24 cellular contexts compared by ENCODE assay signal in the genomic region with DNA sequence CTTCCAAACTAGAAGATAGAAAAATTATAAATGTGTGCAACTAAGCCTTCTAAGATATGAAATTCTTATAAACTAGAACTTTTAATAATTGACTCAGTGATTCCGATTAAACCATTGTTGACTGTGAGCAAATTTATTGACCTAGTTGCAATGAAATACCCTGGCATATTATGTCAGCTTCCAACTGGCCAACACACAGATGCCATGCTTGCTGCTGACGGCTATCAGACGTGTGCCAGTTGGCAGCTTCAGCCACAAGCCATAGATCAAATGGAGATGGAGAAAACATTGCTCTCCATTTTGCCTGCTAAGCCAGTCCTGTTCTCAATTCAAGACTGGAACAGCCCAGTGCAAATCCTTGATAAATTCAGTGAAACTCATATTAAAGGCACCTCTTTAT.
DNase-seq lines count a peak whose midpoint lies in the region; ATAC-seq and TF ChIP-seq lines count a peak whose summit lies in the region.
"Had no signal": no experiment of that assay in that cellular context is flagged by ENCODE, and none has a peak within 500 bp of the region (broad histone marks: within the 10 kb centered on the region; RNA-seq: fewer than 3 reads in every experiment).

No MANE protein-coding gene starts in this region.

- no peaks in the 10 kb centered on the region for H3K9me2 ChIP-seq in hepatocyte (replicated peaks; ENCODE audit: insufficient read depth)

- intact Hi-C loops in stomach (cut with DNase I; ENCODE audit: low total_unique reads), result no loop called here

- no peak for TF ChIP-seq POLR2A in stomach (IDR thresholded peaks at IDR 0.05)
- TF ChIP-seq POLR2A in GM18505 (IDR thresholded peaks at IDR 0.05; ENCODE audit: borderline replicate concordance, extremely low read depth, insufficient read depth, insufficient read length), result no peak

- H3K79me2 ChIP-seq in osteoblast (ENCODE audit: insufficient read depth, low read length), result no peaks in the 10 kb centered on the region
- H3K79me2 ChIP-seq in hepatocyte, result no peaks in the 10 kb centered on the region

- H3K36me3 ChIP-seq in stomach, result no peaks in the 10 kb centered on the region
- H3K36me3 ChIP-seq in osteoblast (ENCODE audit: insufficient read depth, low read length), result no peaks in the 10 kb centered on the region
- no peaks in the 10 kb centered on the region for H3K36me3 ChIP-seq in hepatocyte (replicated peaks; ENCODE audit: insufficient read depth, low read depth)
- H3K36me3 ChIP-seq: BLaER1, SJSA1 had no signal

- no peak overlapping the region for H3K4me3 ChIP-seq in stomach
- no peak overlapping the region for H3K4me3 ChIP-seq in osteoblast (ENCODE audit: insufficient read depth, low read length)
- no peak overlapping the region for H3K4me3 ChIP-seq in hepatocyte
- H3K4me3 ChIP-seq: BLaER1, SJSA1 had no signal

- H3K27ac ChIP-seq in stomach, result no peak overlapping the region
- no peak overlapping the region for H3K27ac ChIP-seq in osteoblast (ENCODE audit: low read depth, low read length)
- H3K27ac ChIP-seq in hepatocyte, result no peak overlapping the region
- H3K27ac ChIP-seq: 22Rv1, BLaER1, HL-60, SJSA1 had no signal

- H2AFZ ChIP-seq in osteoblast (ENCODE audit: low read length), result no peak overlapping the region
- no peak overlapping the region for H2AFZ ChIP-seq in hepatocyte

- no peaks in the 10 kb centered on the region for H4K20me1 ChIP-seq in osteoblast (ENCODE audit: insufficient read depth, low read length)
- H4K20me1 ChIP-seq in hepatocyte (ENCODE audit: insufficient read depth, poor library complexity, severe bottlenecking), result no peaks in the 10 kb centered on the region
- H4K20me1 ChIP-seq: BLaER1 had no signal

- peak; percentile 45 for DNase-seq in DMS 273 (lab: John Stamatoyannopoulos, UW; ENCODE audit: unreplicated experiment)
- no peak for DNase-seq in DMS 273 treated with DMSO at 0.1 percent for 48 hours (lab: John Stamatoyannopoulos, UW)
- peak; percentile 91 for DNase-seq in NCI-H446 treated with DMSO at 0.1 percent for 48 hours (lab: John Stamatoyannopoulos, UW)
- DNase-seq in left lobe of liver (ENCODE audit: low spot score), result peak; percentile 85
- DNase-seq in stomach, result peak; percentile 38
- no peak for DNase-seq in osteoblast (ENCODE audit: insufficient read length, low spot score, missing footprints)
- no peak for DNase-seq in hepatocyte (ENCODE audit: low spot score)
- DNase-seq: ACHN; CD4-positive, alpha-beta T cell; COR-L47; DND-41; GOT3; HCEC 1CT; KBM-7; NCI-H1105; NCI-H146; NCI-H510A treated with DMSO at 0.1 percent for 48 hours; NCI-H748 treated with DMSO at 0.1 percent for 48 hours had no signal

- H3K27me3 ChIP-seq in stomach (no peaks in the 10 kb centered on the region), osteoblast (ENCODE audit: insufficient read depth, low read length) (no peaks in the 10 kb centered on the region), hepatocyte (no peaks in the 10 kb centered on the region)
- H3K27me3 ChIP-seq: BLaER1, SJSA1 had no signal

- H3K9me3 ChIP-seq in stomach (no peaks in the 10 kb centered on the region), osteoblast (ENCODE audit: low read depth, low read length) (no peaks in the 10 kb centered on the region), hepatocyte (ENCODE audit: low read depth) (no peaks in the 10 kb centered on the region)
- H3K9me3 ChIP-seq: BLaER1, SJSA1 had no signal

- WGBS in stomach, 5 donors, result 32 to 55% (median 45%) methylated on average over 3 of the region's 3 CpGs
- WGBS in hepatocyte (ENCODE audit: low lambda C conversion rate, missing lambda C conversion rate), result 96% methylated on average over 3 of the region's 3 CpGs

- H3K4me2 ChIP-seq in osteoblast (ENCODE audit: insufficient read depth, low read length), result no peak overlapping the region
- no peak overlapping the region for H3K4me2 ChIP-seq in hepatocyte
- H3K4me2 ChIP-seq: BLaER1 had no signal

- ATAC-seq in left lobe of liver (peak; percentile 82), GM18505 (IDR thresholded peaks at IDR 0.05; ENCODE audit: unreplicated experiment) (no peak)
- ATAC-seq: Right ventricle myocardium inferior had no signal

- TF ChIP-seq CTCF in stomach (IDR thresholded peaks at IDR 0.05) (no peak), osteoblast (IDR thresholded peaks at IDR 0.05; ENCODE audit: extremely low read depth, low read depth, low read length) (no peak), hepatocyte (IDR thresholded peaks at IDR 0.05; ENCODE audit: poor library complexity) (no peak)

- no peak for TF ChIP-seq EP300 in stomach (IDR thresholded peaks at IDR 0.05)

- peaks cover 8 to 43% (median 24%) of the 10 kb centered on the region in 4 donors for H3K4me1 ChIP-seq in stomach
- peaks cover 16% of the 10 kb centered on the region for H3K4me1 ChIP-seq in osteoblast (ENCODE audit: insufficient read depth, low read length)
- peaks cover 10% of the 10 kb centered on the region for H3K4me1 ChIP-seq in hepatocyte (ENCODE audit: insufficient read depth)

Comparison
In these comparisons a context has a peak if more than half of its experiments do, and no peak if none do; other contexts are left out.
1. DNase-seq: peak in DMS 273 (single experiment), NCI-H446 treated with DMSO at 0.1 percent for 48 hours (single experiment), left lobe of liver (single experiment) and stomach (single experiment); none in DMS 273 treated with DMSO at 0.1 percent for 48 hours (single experiment), osteoblast (single experiment) and hepatocyte (single experiment).